ENCODE assay signal across 17 cellular contexts in the genomic region with DNA sequence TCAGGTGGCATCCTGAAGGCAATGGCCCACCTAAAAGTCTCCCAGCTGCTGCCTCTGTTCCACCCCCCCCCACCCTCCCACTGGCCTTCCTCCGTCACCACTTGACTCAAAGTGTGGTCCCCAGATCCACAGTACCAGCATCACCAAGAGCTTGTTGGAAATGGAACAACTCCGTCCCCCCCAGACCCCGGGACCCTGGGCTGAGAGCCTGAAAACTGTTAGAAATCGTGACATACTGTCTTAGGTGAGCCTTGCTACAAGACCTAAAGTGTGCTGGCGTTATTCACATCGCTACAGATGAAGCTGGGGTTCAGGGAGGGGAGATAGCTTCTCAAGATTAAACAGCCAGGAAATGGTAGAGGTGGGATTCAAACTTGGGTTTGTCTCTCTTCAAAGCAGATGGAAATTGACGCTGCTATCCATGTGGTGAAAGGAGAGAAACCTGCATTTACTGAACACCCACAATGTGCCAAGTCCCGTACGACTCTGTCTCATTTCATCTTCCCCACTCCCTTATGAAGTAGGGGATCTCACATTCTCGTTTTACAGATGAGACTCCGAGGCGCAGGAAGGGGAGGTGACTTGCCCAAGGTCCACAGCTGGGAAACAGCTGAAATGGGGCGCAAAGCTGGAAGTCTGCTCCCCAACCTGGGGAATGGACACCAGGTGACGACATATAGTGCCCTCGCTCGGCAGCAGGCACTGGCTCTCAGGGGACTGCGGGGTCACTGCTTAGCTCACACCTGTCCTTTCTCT. TPM values are rescaled to one million over a fixed set of nuclear protein-coding genes. Genes with fewer than 3 reads are reported as not detected.
DNase-seq lines count a peak whose midpoint lies in the region; ATAC-seq and TF ChIP-seq lines count a peak whose summit lies in the region.
"Had no signal": no experiment of that assay in that cellular context is flagged by ENCODE, and none has a peak within 500 bp of the region (broad histone marks: within the 10 kb centered on the region; RNA-seq: fewer than 3 reads in every experiment).

No MANE protein-coding gene starts in this region.

- H3K27ac Mint-ChIP-seq in Calu3 (ENCODE audit: unreplicated experiment) (peak overlapping the region; percentile 95), chondrocyte (ENCODE audit: unreplicated experiment) (peak overlapping the region; percentile 89), osteocyte (ENCODE audit: unreplicated experiment) (no peak overlapping the region), CD14-positive monocyte (peak overlapping the region in 1 of 7 donors; percentile 67)

- H4K20me1 ChIP-seq in IMR-90 (ENCODE audit: insufficient read depth, low read length): no peaks in the 10 kb centered on the region

- H3K23ac ChIP-seq in IMR-90 (ENCODE audit: low read depth, low read length): peak overlapping the region; percentile 63

- H3K4ac ChIP-seq in IMR-90 (ENCODE audit: low read depth, low read length): peak overlapping the region; percentile 98

- dilution Hi-C loops in IMR-90 (cut with HindIII; ENCODE audit: low sequenced_read_pairs, unreplicated experiment): no loop called here

- H3K4me2 ChIP-seq in IMR-90 (ENCODE audit: low read depth, low read length): no peak overlapping the region

- no TSS peak for BruUV-seq in Calu3 (replicated peaks; lab: Mats Ljungman, UMichigan)
- BruUV-seq in IMR-90 (replicated peaks; lab: Mats Ljungman, UMichigan): no TSS peak

- H4K91ac ChIP-seq in IMR-90 (ENCODE audit: insufficient read depth, low read depth, low read length): peak overlapping the region; percentile 91

- POLR2A ChIA-PET in IMR-90 (lab: Charles Lee; ENCODE audit: unreplicated experiment): no interaction called here

- no peak overlapping the region for H3K4me3 ChIP-seq in IMR-90 (ENCODE audit: insufficient read depth, low read depth, low read length)
- H3K4me3 ChIP-seq: K562, lung, uterus had no signal

- no peaks in the 10 kb centered on the region for H3K27me3 ChIP-seq in IMR-90 (ENCODE audit: control insufficient read depth, insufficient read depth, low read length)
- H3K27me3 ChIP-seq: uterus had no signal

- H3K27ac ChIP-seq in IMR-90 (ENCODE audit: insufficient read depth, low read length): peak overlapping the region; percentile 86

- in situ Hi-C loops in IMR-90 (cut with MboI; ENCODE audit: low sequenced_read_pairs): no loop called here

- peak overlapping the region; percentile 77 for H2AFZ ChIP-seq in IMR-90 (replicated peaks; ENCODE audit: low read length, poor library complexity)

- H3K4me1 Mint-ChIP-seq in Calu3 (ENCODE audit: low read depth, unreplicated experiment) (peaks cover 72% of the 10 kb centered on the region), chondrocyte (ENCODE audit: low read depth) (peaks cover 38% of the 10 kb centered on the region), osteocyte (ENCODE audit: unreplicated experiment) (peaks cover 32% of the 10 kb centered on the region), CD14-positive monocyte (peaks cover 14% of the 10 kb centered on the region)

- TF ChIP-seq RAD21 in IMR-90 (IDR thresholded peaks at IDR 0.05; ENCODE audit: low read length): no peak

- H3K18ac ChIP-seq in IMR-90 (ENCODE audit: low read depth, low read length): peak overlapping the region; percentile 55; the same call in 1 of the 2 replicates

- peak overlapping the region; percentile 41 for H3K56ac ChIP-seq in IMR-90 (ENCODE audit: extremely low read depth, insufficient read depth, low read length)

- TF ChIP-seq POLR2A in IMR-90 (IDR thresholded peaks at IDR 0.05; ENCODE audit: low read depth, low read length): no peak

- peak overlapping the region; percentile 99 for H2BK120ac ChIP-seq in IMR-90 (ENCODE audit: low read depth, low read length)

- peak overlapping the region; percentile 98 for H2AK5ac ChIP-seq in IMR-90 (ENCODE audit: low read depth, low read length)

- peak overlapping the region; percentile 54; the same call in 1 of the 2 replicates for H4K5ac ChIP-seq in IMR-90 (ENCODE audit: low read depth, low read length)

- H3K36me3 ChIP-seq in IMR-90 (ENCODE audit: control insufficient read depth, insufficient read depth, low read length): no peaks in the 10 kb centered on the region
- H3K36me3 ChIP-seq: uterus had no signal

- H3K9me3 ChIP-seq in IMR-90 (ENCODE audit: control insufficient read depth, insufficient read depth, low read length): no peaks in the 10 kb centered on the region
- H3K9me3 ChIP-seq: uterus had no signal

- H2AK9ac ChIP-seq in IMR-90 (replicated peaks; ENCODE audit: low read depth, low read length, poor library complexity): peak overlapping the region; percentile 88

- peak overlapping the region; percentile 99 for H2BK20ac ChIP-seq in IMR-90 (ENCODE audit: low read depth, low read length)

- peak overlapping the region; percentile 44 for H3K4me3 Mint-ChIP-seq in Calu3 (ENCODE audit: low read depth, unreplicated experiment)
- H3K4me3 Mint-ChIP-seq in chondrocyte (ENCODE audit: unreplicated experiment): no peak overlapping the region
- H3K4me3 Mint-ChIP-seq in osteocyte (ENCODE audit: unreplicated experiment): no peak overlapping the region
- H3K4me3 Mint-ChIP-seq in CD14-positive monocyte: no peak overlapping the region
- H3K4me3 Mint-ChIP-seq: activated naive CD4-positive, alpha-beta T cell treated with anti-CD3 and anti-CD28 coated beads for 36 hours; neural crest cell; stimulated activated memory B cell treated with anti-CD40 and anti-IgM and Interleukin-4, amounts not matched to agents 10 μg/mL and 1 μg/mL and 100 μg/mL, for 72 hours had no signal

- H3K36me3 Mint-ChIP-seq in Calu3 (ENCODE audit: insufficient read depth, unreplicated experiment) (peaks cover 23% of the 10 kb centered on the region), chondrocyte (ENCODE audit: low read depth) (no peaks in the 10 kb centered on the region), osteocyte (ENCODE audit: unreplicated experiment) (no peaks in the 10 kb centered on the region), CD14-positive monocyte (no peaks in the 10 kb centered on the region)
- H3K36me3 Mint-ChIP-seq: stimulated activated memory B cell treated with anti-CD40 and anti-IgM and Interleukin-4, amounts not matched to agents 10 μg/mL and 1 μg/mL and 100 μg/mL, for 72 hours had no signal

- peak overlapping the region; percentile 94 for H3K14ac ChIP-seq in IMR-90 (replicated peaks; ENCODE audit: low read depth, low read length)

- DNase-seq in Calu3 (no peak), IMR-90 (no peak), chondrocyte (ENCODE audit: low spot score) (no peak), osteocyte (ENCODE audit: extremely low spot score, unreplicated experiment) (peak; percentile 59), DMS114 treated with DMSO at 0.1 percent for 48 hours (lab: John Stamatoyannopoulos, UW; ENCODE audit: unreplicated experiment) (no peak), CD14-positive monocyte (ENCODE audit: low spot score) (no peak)
- DNase-seq in effector CD8-positive, alpha-beta T cell (lab: John Stamatoyannopoulos, UW): no peak
- DNase-seq: activated naive CD4-positive, alpha-beta T cell treated with anti-CD3 and anti-CD28 coated beads for 36 hours; C1 segment of cervical spinal cord; DMS79; NCI-H1105 treated with DMSO at 0.1 percent for 48 hours; SHP77; uterus had no signal

- CTCF ChIA-PET in Calu3 (lab: Charles Lee) (interaction anchor here (0.6 to 1.0 kb wide), 2 partner anchors 52 to 707 kb away, joined by 3 read pairs; partner anchors contain the start of gene IFFO2), IMR-90 (lab: Yijun Ruan, JAX) (interaction anchor here (0.6 to 1.5 kb wide), 3 partner anchors 102 to 197 kb away, joined by 3 to 7 read pairs (median 4); no protein-coding TSS in a partner anchor)

- H4K8ac ChIP-seq in IMR-90 (ENCODE audit: low read depth in 2 of 2, low read length in 2 of 2): peak overlapping the region; percentile 82 to 83

- ATAC-seq in IMR-90 (ENCODE audit: low read depth): no peak
- ATAC-seq: K562; stimulated activated memory B cell treated with anti-CD40 and anti-IgM and Interleukin-4, amounts not matched to agents 10 μg/mL and 1 μg/mL and 100 μg/mL, for 72 hours had no signal

- peaks cover 26% of the 10 kb centered on the region for H3K4me1 ChIP-seq in IMR-90 (ENCODE audit: control insufficient read depth, insufficient read depth, low read length)
- H3K4me1 ChIP-seq: uterus had no signal

- peak overlapping the region; percentile 87 for H2BK5ac ChIP-seq in IMR-90 (ENCODE audit: low read depth, low read length, poor library complexity, severe bottlenecking)

- 100% methylated on average over 1 of the region's 17 CpGs; no CpG with 5 or more reads in 1 of the 2 experiments for WGBS in IMR-90 (ENCODE audit: extremely low coverage in 2 of 2, insufficient read length in 1 of 2), 2 experiments

- H3K9ac ChIP-seq in IMR-90 (ENCODE audit: low read depth, low read length): no peak overlapping the region; the same call in 1 of the 2 replicates

- TF ChIP-seq CTCF in Calu3 (IDR thresholded peaks at IDR 0.05; ENCODE audit: unreplicated experiment): no peak
- TF ChIP-seq CTCF in IMR-90 (conservative IDR thresholded peaks at IDR 0.05; ENCODE audit: low read depth, low read length): no peak
- no peak for TF ChIP-seq CTCF in chondrocyte (IDR thresholded peaks at IDR 0.05)
- TF ChIP-seq CTCF in osteocyte (IDR thresholded peaks at IDR 0.05): no peak
- TF ChIP-seq CTCF in CD14-positive monocyte (IDR thresholded peaks at IDR 0.05): no peak

- peaks cover 34% of the 10 kb centered on the region for H3K9me1 ChIP-seq in IMR-90 (ENCODE audit: insufficient read depth, low read length)

- peak overlapping the region; percentile 97 for H2BK15ac ChIP-seq in IMR-90 (ENCODE audit: low read depth, low read length)

- H3K27me3 Mint-ChIP-seq in Calu3 (ENCODE audit: unreplicated experiment) (no peaks in the 10 kb centered on the region), chondrocyte (ENCODE audit: low read depth) (no peaks in the 10 kb centered on the region), osteocyte (ENCODE audit: unreplicated experiment) (no peaks in the 10 kb centered on the region), CD14-positive monocyte (ENCODE audit: low read depth in 3 of 3) (peaks cover 3 to 23% (median 6%) of the 10 kb centered on the region in 3 donors)

- intact Hi-C loops in Calu3 (cut with micrococcal nuclease; ENCODE audit: unreplicated experiment) (no loop called here), IMR-90 (cut with micrococcal nuclease) (no loop called here), CD14-positive monocyte (cut with micrococcal nuclease) (no loop called here)

- no peaks in the 10 kb centered on the region for H3K9me3 Mint-ChIP-seq in Calu3 (ENCODE audit: low read depth, unreplicated experiment)
- no peaks in the 10 kb centered on the region for H3K9me3 Mint-ChIP-seq in chondrocyte (ENCODE audit: low read depth)
- H3K9me3 Mint-ChIP-seq in osteocyte (ENCODE audit: unreplicated experiment): no peaks in the 10 kb centered on the region
- peaks cover 0 to 2% (median 0%) of the 10 kb centered on the region in 7 donors for H3K9me3 Mint-ChIP-seq in CD14-positive monocyte
- H3K9me3 Mint-ChIP-seq: activated naive CD4-positive, alpha-beta T cell treated with anti-CD3 and anti-CD28 coated beads for 36 hours; neural crest cell; stimulated activated memory B cell treated with anti-CD40 and anti-IgM and Interleukin-4, amounts not matched to agents 10 μg/mL and 1 μg/mL and 100 μg/mL, for 72 hours had no signal

- H3K79me1 ChIP-seq in IMR-90 (ENCODE audit: low read depth in 1 of 2, low read length in 2 of 2): no peaks in the 10 kb centered on the region

RNA-seq across cellular contexts. Expression of gene IFFO2, which starts 52.8 kb away (rescaled TPM):
- total RNA-seq in Calu3 (2022) (6.6 and 13.0 TPM in 2 replicates), IMR-90 (2012; rRNA removed) (13.6 and 14.5 TPM in 2 replicates), chondrocyte (13.9 to 18.9 TPM (median 18.8 TPM) in 3 replicates), osteocyte (6.8 and 8.0 TPM in 2 replicates)
- polyA plus RNA-seq in IMR-90 (2012; rRNA removed) (18.1 and 18.2 TPM in 2 replicates), CD14-positive monocyte (under 1 TPM; 0.78 to 0.94 TPM)
- 14.9 and 25.2 TPM in 2 replicates for polyA plus RNA-seq in IMR-90 (2012; cell fraction: cytosol; rRNA removed)
- polyA plus RNA-seq in IMR-90 (2012; cell fraction: nucleus; rRNA removed; ENCODE audit: low replicate concordance): 20.2 and 32.8 TPM in 2 replicates
